In genomic region chr5:91383956-91384300, GRCh38 we compare ENCODE assay signal across 8 cellular contexts. TPM values are rescaled to one million over a fixed set of nuclear protein-coding genes. Genes with fewer than 3 reads are reported as not detected.
DNase-seq lines count a peak whose midpoint lies in the region; ATAC-seq and TF ChIP-seq lines count a peak whose summit lies in the region.

No MANE protein-coding gene starts in this region.

- peak overlapping the region; percentile 98 for H3K4me3 ChIP-seq in PC-9

- peak overlapping the region; percentile 93 for H3K4me3 Mint-ChIP-seq in activated T-cell treated with anti-CD3 and anti-CD28 coated beads, Interleukin-2, amount 50 U/mL, for 24 hours
- H3K4me3 Mint-ChIP-seq in dendritic cell treated with granulocyte-macrophage colony-stimulating factor and Interleukin-4, amounts not matched to agents 40 ng/mL and 50 ng/mL, for 4 days, result peak overlapping the region; percentile 94

- H3K27me3 ChIP-seq in PC-9 (ENCODE audit: insufficient read depth, low read depth), result no peaks in the 10 kb centered on the region

- POLR2A ChIA-PET in PC-9 (lab: Charles Lee; ENCODE audit: unreplicated experiment), result interaction anchor here (0.6 to 0.8 kb wide), 7 partner anchors 68 to 446 kb away, joined by 3 to 6 read pairs (median 4); no protein-coding TSS in a partner anchor

- peak overlapping the region; percentile 99 for H3K27ac Mint-ChIP-seq in activated T-cell treated with anti-CD3 and anti-CD28 coated beads, Interleukin-2, amount 50 U/mL, for 24 hours
- H3K27ac Mint-ChIP-seq in dendritic cell treated with granulocyte-macrophage colony-stimulating factor and Interleukin-4, amounts not matched to agents 40 ng/mL and 50 ng/mL, for 4 days, result peak overlapping the region; percentile 98

- ATAC-seq in GM21447 (IDR thresholded peaks at IDR 0.05; ENCODE audit: unreplicated experiment) (no peak), GM21381 (IDR thresholded peaks at IDR 0.05; ENCODE audit: unreplicated experiment) (no peak), HG03342 (IDR thresholded peaks at IDR 0.05; ENCODE audit: unreplicated experiment) (no peak)

- H3K9me3 Mint-ChIP-seq in activated T-cell treated with anti-CD3 and anti-CD28 coated beads, Interleukin-2, amount 50 U/mL, for 24 hours, result no peaks in the 10 kb centered on the region
- no peaks in the 10 kb centered on the region for H3K9me3 Mint-ChIP-seq in dendritic cell treated with granulocyte-macrophage colony-stimulating factor and Interleukin-4, amounts not matched to agents 40 ng/mL and 50 ng/mL, for 4 days

- H3K9me3 ChIP-seq in PC-9 (ENCODE audit: insufficient read depth, low read depth), result no peaks in the 10 kb centered on the region

- BruUV-seq in PC-9 (replicated peaks; lab: Mats Ljungman, UMichigan), result no TSS peak

- intact Hi-C loops in PC-9 (cut with micrococcal nuclease; ENCODE audit: unreplicated experiment), result loop anchor here (1.0 to 2.0 kb wide), 7 partner anchors 70 to 452 kb away; no protein-coding TSS in a partner anchor
- intact Hi-C loops in dendritic cell treated with granulocyte-macrophage colony-stimulating factor and Interleukin-4, amounts not matched to agents 40 ng/mL and 50 ng/mL, for 4 days (cut with micrococcal nuclease), result loop anchor here (2.0 to 10.0 kb wide), 5 partner anchors 35 to 449 kb away; no protein-coding TSS in a partner anchor

- H3K4me2 ChIP-seq in PC-9, result peak overlapping the region; percentile 91

- no peaks in the 10 kb centered on the region for H4K20me1 ChIP-seq in PC-9 (ENCODE audit: insufficient read depth)

- peaks cover 19% of the 10 kb centered on the region for H3K4me1 Mint-ChIP-seq in activated T-cell treated with anti-CD3 and anti-CD28 coated beads, Interleukin-2, amount 50 U/mL, for 24 hours (ENCODE audit: low read depth)
- H3K4me1 Mint-ChIP-seq in dendritic cell treated with granulocyte-macrophage colony-stimulating factor and Interleukin-4, amounts not matched to agents 40 ng/mL and 50 ng/mL, for 4 days (ENCODE audit: low read depth), result peaks cover 15% of the 10 kb centered on the region

- no peaks in the 10 kb centered on the region for H3K27me3 Mint-ChIP-seq in activated T-cell treated with anti-CD3 and anti-CD28 coated beads, Interleukin-2, amount 50 U/mL, for 24 hours
- no peaks in the 10 kb centered on the region for H3K27me3 Mint-ChIP-seq in dendritic cell treated with granulocyte-macrophage colony-stimulating factor and Interleukin-4, amounts not matched to agents 40 ng/mL and 50 ng/mL, for 4 days

- H3K4me1 ChIP-seq in PC-9 (replicated peaks; ENCODE audit: insufficient read depth), result peaks cover 8% of the 10 kb centered on the region

- peaks cover 46% of the 10 kb centered on the region for H3F3A ChIP-seq in PC-9 (ENCODE audit: insufficient read depth, low read depth)

- CTCF ChIA-PET in PC-9 (lab: Charles Lee), result interaction anchor here (1.8 to 2.0 kb wide), 3 partner anchors 158 to 518 kb away, joined by 7 to 10 read pairs (median 8); no protein-coding TSS in a partner anchor

- peak overlapping the region; percentile 98 for H3K27ac ChIP-seq in PC-9

- TF ChIP-seq CTCF in PC-9 (conservative IDR thresholded peaks at IDR 0.05), result no peak

- DNase-seq in activated T-cell treated with anti-CD3 and anti-CD28 coated beads, Interleukin-2, amount 50 U/mL, for 24 hours, result no peak
- DNase-seq in activated T-cell treated with anti-CD3 and anti-CD28 coated beads for 4 hours, result no peak
- DNase-seq in PC-9, result no peak
- peak; percentile 32 for DNase-seq in mucosa of gallbladder (ENCODE audit: low spot score)

- peaks cover 34% of the 10 kb centered on the region for H3K36me3 Mint-ChIP-seq in activated T-cell treated with anti-CD3 and anti-CD28 coated beads, Interleukin-2, amount 50 U/mL, for 24 hours (ENCODE audit: low read depth)
- H3K36me3 Mint-ChIP-seq in dendritic cell treated with granulocyte-macrophage colony-stimulating factor and Interleukin-4, amounts not matched to agents 40 ng/mL and 50 ng/mL, for 4 days (ENCODE audit: low read depth), result peaks cover 33% of the 10 kb centered on the region

- H2AFZ ChIP-seq in PC-9, result peak overlapping the region; percentile 85

- H3K79me2 ChIP-seq in PC-9 (ENCODE audit: low read depth), result peaks cover 36% of the 10 kb centered on the region

- no peaks in the 10 kb centered on the region for H3K9me2 ChIP-seq in PC-9 (ENCODE audit: insufficient read depth)

- H3K36me3 ChIP-seq in PC-9 (ENCODE audit: low read depth), result no peaks in the 10 kb centered on the region

RNA-seq across cellular contexts. Expression of gene ARRDC3, which starts 0.8 kb away (rescaled TPM):
- total RNA-seq in PC-9 (2021), result 25.0 and 32.0 TPM in 2 replicates
- 69.7 TPM for total RNA-seq in mucosa of gallbladder
